Comparison of ENCODE assay signal across 1 cellular context in genomic region chr3:156456771-156457224, GRCh38.
A peak's percentile ranks its signal among the peaks of the same experiment; 100 is the strongest.
TF ChIP-seq lines count a peak whose summit lies in the region.

No MANE protein-coding gene starts in this region.

TF ChIP-seq in K562, 482 proteins besides CTCF, POLR2A, EP300 and RAD21 (continued from another document):
- no peak for TF ChIP-seq PBX2 (CRISPR knock-in tag; IDR thresholded peaks at IDR 0.05; ENCODE audit: low read depth)
- TF ChIP-seq PBX2 (tag; conservative IDR thresholded peaks at IDR 0.05; ENCODE audit: low read depth): peak; percentile 68; the same call in 1 of the 2 replicates
- no peak for TF ChIP-seq NR2C2 (CRISPR knock-in tag; IDR thresholded peaks at IDR 0.05)
- 0 out of 2 replicates have a peak, but pooled peaks have one; percentile 4 for TF ChIP-seq NR2C2 (tag; IDR thresholded peaks at IDR 0.05)
- peak in 2 of 3 experiments; percentile 47 to 85 for TF ChIP-seq YY1 (IDR thresholded peaks at IDR 0.05; ENCODE audit: borderline replicate concordance in 1 of 3, control insufficient read depth in 1 of 3, extremely low read depth in 1 of 3, insufficient read depth in 3 of 3, insufficient read length in 1 of 3, insufficient replicate concordance in 2 of 3, low read depth in 1 of 3, low read length in 2 of 3)
- peak; percentile 69 for TF ChIP-seq JUND (IDR thresholded peaks at IDR 0.05; ENCODE audit: borderline replicate concordance, low read depth, low read length)
- TF ChIP-seq JUND (tag; IDR thresholded peaks at IDR 0.05; ENCODE audit: borderline replicate concordance, low read depth, low read length): peak; percentile 38; the same call in 1 of the 3 replicates
- no peak for TF ChIP-seq SNIP1 (IDR thresholded peaks at IDR 0.05; ENCODE audit: low read depth)
- no peak for TF ChIP-seq ZHX1 (conservative IDR thresholded peaks at IDR 0.05; ENCODE audit: low read length)
- peak; percentile 38 for TF ChIP-seq ATF3 (IDR thresholded peaks at IDR 0.05)
- no peak for TF ChIP-seq ATF3 (CRISPR knock-in tag; conservative IDR thresholded peaks at IDR 0.05)
- no peak for TF ChIP-seq SMARCA4 (IDR thresholded peaks at IDR 0.05)
- peak; percentile 20; the same call in 1 of the 2 replicates for TF ChIP-seq ZBTB33 (CRISPR knock-in tag; IDR thresholded peaks at IDR 0.05)
- no peak for TF ChIP-seq USF1 (CRISPR knock-in tag; IDR thresholded peaks at IDR 0.05)
TF ChIP-seq in K562: peak in this region for 9.
